ENCODE assay signal across 21 cellular contexts in genomic region chrX:122154019-122154418, GRCh38.
DNase-seq lines count a peak whose midpoint lies in the region; ATAC-seq, FAIRE-seq and TF ChIP-seq lines count a peak whose summit lies in the region.
"Had no signal": no experiment of that assay in that cellular context is flagged by ENCODE, and none has a peak within 500 bp of the region (broad histone marks: within the 10 kb centered on the region; RNA-seq: fewer than 3 reads in every experiment).

No MANE protein-coding gene starts in this region.

- SMC1A ChIA-PET in GM12878 (lab: Charles Lee; ENCODE audit: uncharacterized antibody, unreplicated experiment), result no interaction called here

- H4K20me1 ChIP-seq in GM12878 (ENCODE audit: control insufficient read depth, insufficient read depth), result no peaks in the 10 kb centered on the region
- H4K20me1 ChIP-seq: BLaER1 treated with 17β-estradiol and CSF1 and Interleukin-3, amounts not matched to agents 10 nM and 100 nM had no signal

- DNase-seq in GM12878 (ENCODE audit: low read depth, low spot score) (no peak), pancreas (no peak)
- DNase-seq in activated naive CD4-positive, alpha-beta T cell treated with anti-CD3 and anti-CD28 coated beads, Interleukin-2, amount 50 U/mL, for 16 hours, result no peak
- no peak for DNase-seq in activated T-cell treated with anti-CD3 and anti-CD28 coated beads, Interleukin-2, amount 50 U/mL, for 4 hours
- DNase-seq: AML-193; Caco-2; Calu3; CD4-positive, alpha-beta T cell; CD8-positive, alpha-beta T cell; DMS79 treated with DMSO at 0.1 percent for 48 hours; GF-D8 had no signal

- RAD21 ChIA-PET in GM12878 (lab: Charles Lee; ENCODE audit: unreplicated experiment), result no interaction called here

- H3K79me2 ChIP-seq in GM12878 (ENCODE audit: control insufficient read depth, insufficient read depth, low read length), result no peaks in the 10 kb centered on the region

- no peaks in the 10 kb centered on the region for H3K4me1 Mint-ChIP-seq in activated T-cell treated with anti-CD3 and anti-CD28 coated beads, Interleukin-2, amount 50 U/mL, for 4 hours (ENCODE audit: low read depth)
- H3K4me1 Mint-ChIP-seq: B cell had no signal

- no peaks in the 10 kb centered on the region for H3K4me1 ChIP-seq in HEK293 (ENCODE audit: control insufficient read depth, insufficient read depth, low read length)
- H3K4me1 ChIP-seq in GM12878 (ENCODE audit: control insufficient read depth, insufficient read depth, low read length), result no peaks in the 10 kb centered on the region
- H3K4me1 ChIP-seq in pancreas, result no peaks in the 10 kb centered on the region
- H3K4me1 ChIP-seq: A549; BLaER1 treated with 17β-estradiol and CSF1 and Interleukin-3, amounts not matched to agents 10 nM and 100 nM; Caco-2 had no signal

- H3K27me3 Mint-ChIP-seq in activated T-cell treated with anti-CD3 and anti-CD28 coated beads, Interleukin-2, amount 50 U/mL, for 4 hours (ENCODE audit: low read depth), result no peaks in the 10 kb centered on the region
- H3K27me3 Mint-ChIP-seq: B cell; CD4-positive, alpha-beta T cell had no signal

- H2AFZ ChIP-seq in GM12878 (ENCODE audit: control insufficient read depth, low read depth, low read length), result no peak overlapping the region

- no peak overlapping the region for H3K4me3 Mint-ChIP-seq in activated T-cell treated with anti-CD3 and anti-CD28 coated beads, Interleukin-2, amount 50 U/mL, for 4 hours
- H3K4me3 Mint-ChIP-seq: B cell; CD4-positive, alpha-beta T cell; CD8-positive, alpha-beta T cell had no signal

- H3K9ac ChIP-seq in GM12878 (ENCODE audit: control insufficient read depth, insufficient read depth, low read length), result no peak overlapping the region
- H3K9ac ChIP-seq: BLaER1 treated with 17β-estradiol and CSF1 and Interleukin-3, amounts not matched to agents 10 nM and 100 nM had no signal

- BruUV-seq in GM12878 (replicated peaks; lab: Mats Ljungman, UMichigan), result no TSS peak

- ATAC-seq in GM12878 (no peak), pancreas (no peak)
- ATAC-seq in activated T-cell treated with anti-CD3 and anti-CD28 coated beads, Interleukin-2, amount 50 U/mL, for 4 hours, result no peak
- ATAC-seq: A549; CD8-positive, alpha-beta T cell had no signal

- H3K9me3 Mint-ChIP-seq in activated T-cell treated with anti-CD3 and anti-CD28 coated beads, Interleukin-2, amount 50 U/mL, for 4 hours, result no peaks in the 10 kb centered on the region
- H3K9me3 Mint-ChIP-seq: CD4-positive, alpha-beta T cell; CD8-positive, alpha-beta T cell had no signal

- POLR2A ChIA-PET in HEK293 (lab: Yijun Ruan, JAX) (no interaction called here), GM12878 (lab: Charles Lee) (no interaction called here)

- no peak for TF ChIP-seq POLR2A in GM12878 (IDR thresholded peaks at IDR 0.05; ENCODE audit: low read depth, low read length)

- in situ Hi-C loops in GM12878 (cut with MboI), result no loop called here

- H3K36me3 ChIP-seq in HEK293 (ENCODE audit: control insufficient read depth in 2 of 2, insufficient read depth in 1 of 2, low read length in 2 of 2) (no peaks in the 10 kb centered on the region), GM12878 (ENCODE audit: control insufficient read depth in 2 of 2, insufficient read depth in 2 of 2, low read length in 1 of 2) (no peaks in the 10 kb centered on the region), pancreas (no peaks in the 10 kb centered on the region)
- H3K36me3 ChIP-seq: BLaER1 treated with 17β-estradiol and CSF1 and Interleukin-3, amounts not matched to agents 10 nM and 100 nM had no signal

- H3K27ac ChIP-seq in HEK293 (ENCODE audit: extremely low read depth, low read depth, low read length) (no peak overlapping the region), GM12878 (ENCODE audit: control insufficient read depth, insufficient read depth) (no peak overlapping the region), pancreas (no peak overlapping the region)
- H3K27ac ChIP-seq: 22Rv1; A549; BLaER1 treated with 17β-estradiol and CSF1 and Interleukin-3, amounts not matched to agents 10 nM and 100 nM; C4-2B had no signal

- H3K36me3 Mint-ChIP-seq in activated T-cell treated with anti-CD3 and anti-CD28 coated beads, Interleukin-2, amount 50 U/mL, for 4 hours (ENCODE audit: insufficient read depth), result no peaks in the 10 kb centered on the region
- H3K36me3 Mint-ChIP-seq: CD8-positive, alpha-beta T cell had no signal

- H3K27me3 ChIP-seq in GM12878 (replicated peaks in 1 of 2; ENCODE audit: control insufficient read depth in 2 of 2, insufficient read depth in 2 of 2, low read length in 1 of 2), result no peaks in the 10 kb centered on the region
- peaks cover 0 to 4% (median 0%) of the 10 kb centered on the region in 4 donors for H3K27me3 ChIP-seq in pancreas

- no peak for TF ChIP-seq EP300 in GM12878 (IDR thresholded peaks at IDR 0.05; ENCODE audit: borderline replicate concordance in 1 of 2, control insufficient read depth in 1 of 2, low read depth in 2 of 2, low read length in 2 of 2)

- TF ChIP-seq CTCF in HEK293 (tag by site-specific recombination; IDR thresholded peaks at IDR 0.05) (no peak), GM12878 (IDR thresholded peaks at IDR 0.05 in 2 of 3, conservative IDR thresholded peaks at IDR 0.05 in 1 of 3; ENCODE audit: control insufficient read depth in 2 of 3, extremely low read depth in 1 of 3, insufficient read depth in 1 of 3, low read depth in 3 of 3, low read length in 3 of 3) (no peak), pancreas (IDR thresholded peaks at IDR 0.05) (no peak)

- intact Hi-C loops in GM12878 (cut with micrococcal nuclease; ENCODE audit: unreplicated experiment), result no loop called here
- intact Hi-C loops in pancreas (cut with DNase I), result no loop called here

- H3K4me3 ChIP-seq in HEK293 (ENCODE audit: low read depth, low read length) (no peak overlapping the region), GM12878 (no peak overlapping the region), pancreas (no peak overlapping the region)
- H3K4me3 ChIP-seq: A549; BLaER1 treated with 17β-estradiol and CSF1 and Interleukin-3, amounts not matched to agents 10 nM and 100 nM had no signal

- 9% methylated on average over 1 of the region's 1 CpG for WGBS in GM12878 (ENCODE audit: insufficient coverage, insufficient replicate concordance, low lambda C conversion rate, missing lambda C conversion rate)
- 53 to 62% methylated on average over 1 of the region's 1 CpG for WGBS in pancreas, 2 donors

- FAIRE-seq in GM12878 (lab: Jason Lieb, UNC) (no peak), pancreas (lab: Jason Lieb, UNC) (peak; percentile 41)
- FAIRE-seq: A549, D721Med, G401.6, GM12892, GM18507 had no signal

- no peak for TF ChIP-seq RAD21 in GM12878 (IDR thresholded peaks at IDR 0.05; ENCODE audit: insufficient read depth, low read depth, low read length)

- H3K9me3 ChIP-seq in HEK293 (ENCODE audit: control insufficient read depth, insufficient read depth, low read depth, low read length), result no peaks in the 10 kb centered on the region; the same call in 1 of the 2 replicates
- no peaks in the 10 kb centered on the region for H3K9me3 ChIP-seq in GM12878 (replicated peaks; ENCODE audit: control insufficient read depth, insufficient read depth, low read length)
- H3K9me3 ChIP-seq in pancreas, result no peaks in the 10 kb centered on the region
- H3K9me3 ChIP-seq: A549, Caco-2 had no signal

- CTCF ChIA-PET in HEK293 (lab: Yijun Ruan, JAX) (no interaction called here), GM12878 (lab: Yijun Ruan, JAX) (no interaction called here)

- H3K4me2 ChIP-seq in GM12878 (ENCODE audit: control insufficient read depth, insufficient read depth), result no peak overlapping the region
- H3K4me2 ChIP-seq: A549; BLaER1 treated with 17β-estradiol and CSF1 and Interleukin-3, amounts not matched to agents 10 nM and 100 nM had no signal

TF ChIP-seq in GM12878, 131 proteins besides CTCF, POLR2A, EP300 and RAD21 (continues in another document):
- TF ChIP-seq REST (IDR thresholded peaks at IDR 0.05; ENCODE audit: low read depth, low read length), result 0 out of 2 replicates have a peak, but pooled peaks have one; percentile 31
- TF ChIP-seq JUNB (IDR thresholded peaks at IDR 0.05), result no peak
- TF ChIP-seq KAT2A (conservative IDR thresholded peaks at IDR 0.05; ENCODE audit: control insufficient read depth, low read depth, low read length), result no peak
- no peak for TF ChIP-seq KLF5 (IDR thresholded peaks at IDR 0.05; ENCODE audit: partially characterized antibody)
- TF ChIP-seq IRF5 (IDR thresholded peaks at IDR 0.05; ENCODE audit: borderline replicate concordance), result no peak

Comparison
In these comparisons a context has a peak if more than half of its experiments do, and no peak if none do; other contexts are left out.
1. Of the 9 proteins assayed by ChIP-seq in both HEK293 and GM12878: peak only in HEK293: none; only in GM12878: none; in both: REST; in neither: 8.